Comparison of ENCODE assay signal across 1 cellular context in the genomic region with DNA sequence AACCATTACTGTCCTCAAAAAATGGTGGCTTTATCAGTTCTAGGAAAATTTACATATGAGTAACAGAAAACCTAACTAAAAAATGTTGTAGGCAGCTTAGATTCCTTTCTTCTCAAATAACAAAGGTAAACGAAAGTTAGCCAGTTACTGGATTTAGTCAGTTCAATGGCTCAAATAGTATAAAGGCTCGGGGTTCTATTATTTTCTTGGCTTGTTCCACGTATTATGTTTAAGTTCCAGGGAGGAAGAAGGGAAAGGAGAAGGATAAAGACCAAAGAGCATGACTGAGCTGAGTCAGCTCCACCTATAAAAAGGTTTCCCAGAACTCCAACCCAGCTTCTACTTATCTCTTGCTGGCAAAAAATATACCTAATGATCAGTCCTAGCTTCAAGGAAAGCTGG.
A peak's percentile ranks its signal among the peaks of the same experiment; 100 is the strongest.
TF ChIP-seq lines count a peak whose summit lies in the region.

No MANE protein-coding gene starts in this region.

TF ChIP-seq in K562, 482 proteins besides CTCF, POLR2A, EP300 and RAD21 (continued from another document):
- TF ChIP-seq, protein P1, sequence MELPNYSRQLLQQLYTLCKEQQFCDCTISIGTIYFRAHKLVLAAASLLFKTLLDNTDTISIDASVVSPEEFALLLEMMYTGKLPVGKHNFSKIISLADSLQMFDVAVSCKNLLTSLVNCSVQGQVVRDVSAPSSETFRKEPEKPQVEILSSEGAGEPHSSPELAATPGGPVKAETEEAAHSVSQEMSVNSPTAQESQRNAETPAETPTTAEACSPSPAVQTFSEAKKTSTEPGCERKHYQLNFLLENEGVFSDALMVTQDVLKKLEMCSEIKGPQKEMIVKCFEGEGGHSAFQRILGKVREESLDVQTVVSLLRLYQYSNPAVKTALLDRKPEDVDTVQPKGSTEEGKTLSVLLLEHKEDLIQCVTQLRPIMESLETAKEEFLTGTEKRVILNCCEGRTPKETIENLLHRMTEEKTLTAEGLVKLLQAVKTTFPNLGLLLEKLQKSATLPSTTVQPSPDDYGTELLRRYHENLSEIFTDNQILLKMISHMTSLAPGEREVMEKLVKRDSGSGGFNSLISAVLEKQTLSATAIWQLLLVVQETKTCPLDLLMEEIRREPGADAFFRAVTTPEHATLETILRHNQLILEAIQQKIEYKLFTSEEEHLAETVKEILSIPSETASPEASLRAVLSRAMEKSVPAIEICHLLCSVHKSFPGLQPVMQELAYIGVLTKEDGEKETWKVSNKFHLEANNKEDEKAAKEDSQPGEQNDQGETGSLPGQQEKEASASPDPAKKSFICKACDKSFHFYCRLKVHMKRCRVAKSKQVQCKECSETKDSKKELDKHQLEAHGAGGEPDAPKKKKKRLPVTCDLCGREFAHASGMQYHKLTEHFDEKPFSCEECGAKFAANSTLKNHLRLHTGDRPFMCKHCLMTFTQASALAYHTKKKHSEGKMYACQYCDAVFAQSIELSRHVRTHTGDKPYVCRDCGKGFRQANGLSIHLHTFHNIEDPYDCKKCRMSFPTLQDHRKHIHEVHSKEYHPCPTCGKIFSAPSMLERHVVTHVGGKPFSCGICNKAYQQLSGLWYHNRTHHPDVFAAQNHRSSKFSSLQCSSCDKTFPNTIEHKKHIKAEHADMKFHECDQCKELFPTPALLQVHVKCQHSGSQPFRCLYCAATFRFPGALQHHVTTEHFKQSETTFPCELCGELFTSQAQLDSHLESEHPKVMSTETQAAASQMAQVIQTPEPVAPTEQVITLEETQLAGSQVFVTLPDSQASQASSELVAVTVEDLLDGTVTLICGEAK (IDR thresholded peaks at IDR 0.05), result 0 out of 2 replicates have a peak, but pooled peaks have one; percentile 11
- TF ChIP-seq, protein P1 (CRISPR knock-in tag; IDR thresholded peaks at IDR 0.05), result no peak
- TF ChIP-seq FOSL1 (tag; conservative IDR thresholded peaks at IDR 0.05), result peak; percentile 67
- TF ChIP-seq TEAD1 (CRISPR knock-in tag; IDR thresholded peaks at IDR 0.05), result no peak
- TF ChIP-seq SRF (CRISPR knock-in tag; IDR thresholded peaks at IDR 0.05), result peak in 1 of 2 experiments; percentile 47; a peak in 1 of 4 replicates
- TF ChIP-seq LEF1 (IDR thresholded peaks at IDR 0.05), result 0 out of 2 replicates have a peak, but pooled peaks have one; percentile 26
- no peak for TF ChIP-seq ZFPM2 (CRISPR knock-in tag; IDR thresholded peaks at IDR 0.05)
- no peak for TF ChIP-seq CBX5 (IDR thresholded peaks at IDR 0.05; ENCODE audit: borderline replicate concordance, low read depth)
- TF ChIP-seq, protein P2, sequence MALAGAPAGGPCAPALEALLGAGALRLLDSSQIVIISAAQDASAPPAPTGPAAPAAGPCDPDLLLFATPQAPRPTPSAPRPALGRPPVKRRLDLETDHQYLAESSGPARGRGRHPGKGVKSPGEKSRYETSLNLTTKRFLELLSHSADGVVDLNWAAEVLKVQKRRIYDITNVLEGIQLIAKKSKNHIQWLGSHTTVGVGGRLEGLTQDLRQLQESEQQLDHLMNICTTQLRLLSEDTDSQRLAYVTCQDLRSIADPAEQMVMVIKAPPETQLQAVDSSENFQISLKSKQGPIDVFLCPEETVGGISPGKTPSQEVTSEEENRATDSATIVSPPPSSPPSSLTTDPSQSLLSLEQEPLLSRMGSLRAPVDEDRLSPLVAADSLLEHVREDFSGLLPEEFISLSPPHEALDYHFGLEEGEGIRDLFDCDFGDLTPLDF (CRISPR knock-in tag; IDR thresholded peaks at IDR 0.05), result no peak
- TF ChIP-seq JUND (IDR thresholded peaks at IDR 0.05; ENCODE audit: borderline replicate concordance, low read depth, low read length), result peak; percentile 78
- peak; percentile 44; the same call in 1 of the 3 replicates for TF ChIP-seq JUND (tag; IDR thresholded peaks at IDR 0.05; ENCODE audit: borderline replicate concordance, low read depth, low read length)
- peak; percentile 57 for TF ChIP-seq SMARCE1 (IDR thresholded peaks at IDR 0.05)
- TF ChIP-seq MAFK (IDR thresholded peaks at IDR 0.05; ENCODE audit: low read length), result peak; percentile 61
- TF ChIP-seq, protein P3, sequence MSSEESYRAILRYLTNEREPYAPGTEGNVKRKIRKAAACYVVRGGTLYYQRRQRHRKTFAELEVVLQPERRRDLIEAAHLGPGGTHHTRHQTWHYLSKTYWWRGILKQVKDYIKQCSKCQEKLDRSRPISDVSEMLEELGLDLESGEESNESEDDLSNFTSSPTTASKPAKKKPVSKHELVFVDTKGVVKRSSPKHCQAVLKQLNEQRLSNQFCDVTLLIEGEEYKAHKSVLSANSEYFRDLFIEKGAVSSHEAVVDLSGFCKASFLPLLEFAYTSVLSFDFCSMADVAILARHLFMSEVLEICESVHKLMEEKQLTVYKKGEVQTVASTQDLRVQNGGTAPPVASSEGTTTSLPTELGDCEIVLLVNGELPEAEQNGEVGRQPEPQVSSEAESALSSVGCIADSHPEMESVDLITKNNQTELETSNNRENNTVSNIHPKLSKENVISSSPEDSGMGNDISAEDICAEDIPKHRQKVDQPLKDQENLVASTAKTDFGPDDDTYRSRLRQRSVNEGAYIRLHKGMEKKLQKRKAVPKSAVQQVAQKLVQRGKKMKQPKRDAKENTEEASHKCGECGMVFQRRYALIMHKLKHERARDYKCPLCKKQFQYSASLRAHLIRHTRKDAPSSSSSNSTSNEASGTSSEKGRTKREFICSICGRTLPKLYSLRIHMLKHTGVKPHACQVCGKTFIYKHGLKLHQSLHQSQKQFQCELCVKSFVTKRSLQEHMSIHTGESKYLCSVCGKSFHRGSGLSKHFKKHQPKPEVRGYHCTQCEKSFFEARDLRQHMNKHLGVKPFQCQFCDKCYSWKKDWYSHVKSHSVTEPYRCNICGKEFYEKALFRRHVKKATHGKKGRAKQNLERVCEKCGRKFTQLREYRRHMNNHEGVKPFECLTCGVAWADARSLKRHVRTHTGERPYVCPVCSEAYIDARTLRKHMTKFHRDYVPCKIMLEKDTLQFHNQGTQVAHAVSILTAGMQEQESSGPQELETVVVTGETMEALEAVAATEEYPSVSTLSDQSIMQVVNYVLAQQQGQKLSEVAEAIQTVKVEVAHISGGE (CRISPR knock-in tag; IDR thresholded peaks at IDR 0.05), result no peak
- no peak for TF ChIP-seq FIP1L1 (IDR thresholded peaks at IDR 0.05; ENCODE audit: low read depth, low read length, poor library complexity, severe bottlenecking)
- TF ChIP-seq, protein P4, sequence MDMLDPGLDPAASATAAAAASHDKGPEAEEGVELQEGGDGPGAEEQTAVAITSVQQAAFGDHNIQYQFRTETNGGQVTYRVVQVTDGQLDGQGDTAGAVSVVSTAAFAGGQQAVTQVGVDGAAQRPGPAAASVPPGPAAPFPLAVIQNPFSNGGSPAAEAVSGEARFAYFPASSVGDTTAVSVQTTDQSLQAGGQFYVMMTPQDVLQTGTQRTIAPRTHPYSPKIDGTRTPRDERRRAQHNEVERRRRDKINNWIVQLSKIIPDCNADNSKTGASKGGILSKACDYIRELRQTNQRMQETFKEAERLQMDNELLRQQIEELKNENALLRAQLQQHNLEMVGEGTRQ (CRISPR knock-in tag; IDR thresholded peaks at IDR 0.05), result no peak
